In the genomic region with DNA sequence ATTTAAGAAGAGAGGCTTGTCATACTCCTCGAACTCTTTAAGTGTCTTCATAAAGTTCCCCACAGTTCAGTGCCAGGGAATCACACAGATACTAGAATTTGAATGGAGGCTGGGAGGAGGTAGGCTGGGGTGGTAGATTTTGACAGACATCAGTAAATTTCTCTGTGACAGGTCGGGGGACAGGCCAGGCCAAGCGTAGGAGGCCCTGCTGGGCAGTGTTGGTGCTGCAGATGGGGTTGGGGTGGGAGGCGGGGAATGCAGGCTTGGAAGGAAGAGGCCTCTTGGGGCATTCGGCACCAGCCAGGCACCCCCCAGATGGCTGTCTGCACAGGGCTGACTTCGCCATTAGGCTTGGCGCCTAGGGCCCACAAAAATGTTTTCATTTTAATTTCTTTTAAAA, we compare ENCODE assay signal across 12 cellular contexts.
DNase-seq lines count a peak whose midpoint lies in the region; FAIRE-seq and TF ChIP-seq lines count a peak whose summit lies in the region.
"Had no signal": no experiment of that assay in that cellular context is flagged by ENCODE, and none has a peak within 500 bp of the region (broad histone marks: within the 10 kb centered on the region; RNA-seq: fewer than 3 reads in every experiment).

No MANE protein-coding gene starts in this region.

- H3K4me3 Mint-ChIP-seq in HFFc6 = no peak overlapping the region
- H3K4me3 Mint-ChIP-seq: activated T-cell treated with anti-CD3 and anti-CD28 coated beads, Interleukin-2, amount 50 U/mL, for 4 hours; T-helper 17 cell had no signal

- H3K36me3 Mint-ChIP-seq in HFFc6 (ENCODE audit: low read depth) = no peaks in the 10 kb centered on the region

- H3K27ac ChIP-seq in brain microvascular endothelial cell = no peak overlapping the region
- no peak overlapping the region for H3K27ac ChIP-seq in keratinocyte (ENCODE audit: control insufficient read depth, insufficient read depth, low read length)
- peak overlapping the region; percentile 75 for H3K27ac ChIP-seq in substantia nigra (ENCODE audit: low read depth, low read length, poor library complexity, severe bottlenecking)
- H3K27ac ChIP-seq: KMS-11 had no signal

- H3K9me1 ChIP-seq in keratinocyte (ENCODE audit: control insufficient read depth, extremely low read depth, insufficient read depth, low read length) = no peaks in the 10 kb centered on the region

- no peak for TF ChIP-seq POLR2A in erythroblast (IDR thresholded peaks at IDR 0.05; ENCODE audit: low read length)

- H3K4me2 ChIP-seq in keratinocyte (ENCODE audit: control insufficient read depth, extremely low read depth, insufficient read depth, low read depth, low read length) = no peak overlapping the region
- H3K4me2 ChIP-seq: KMS-11 had no signal

- no peaks in the 10 kb centered on the region for H3K9me3 Mint-ChIP-seq in HFFc6
- H3K9me3 Mint-ChIP-seq: activated T-cell treated with anti-CD3 and anti-CD28 coated beads, Interleukin-2, amount 50 U/mL, for 4 hours had no signal

- TF ChIP-seq CTCF in HFFc6 (IDR thresholded peaks at IDR 0.05) = peak; percentile 45
- peak; percentile 52 for TF ChIP-seq CTCF in brain microvascular endothelial cell (IDR thresholded peaks at IDR 0.05; ENCODE audit: low read depth, low read length, missing control alignments)
- peak in 2 of 3 experiments; percentile 16 to 23 for TF ChIP-seq CTCF in keratinocyte (optimal IDR thresholded peaks at IDR 0.05 in 1 of 3, IDR thresholded peaks at IDR 0.05 in 1 of 3, conservative IDR thresholded peaks at IDR 0.05 in 1 of 3; ENCODE audit: extremely low read depth in 1 of 3, insufficient read depth in 2 of 3, low read length in 3 of 3)

- H3K4me1 ChIP-seq in keratinocyte (ENCODE audit: control insufficient read depth, extremely low read depth, insufficient read depth, low read length) = peaks cover 27% of the 10 kb centered on the region

- H4K20me1 ChIP-seq in keratinocyte (ENCODE audit: control insufficient read depth, extremely low read depth, insufficient read depth, low read length) = no peaks in the 10 kb centered on the region

- H3K27me3 ChIP-seq in brain microvascular endothelial cell (replicated peaks) (no peaks in the 10 kb centered on the region), keratinocyte (ENCODE audit: control insufficient read depth, extremely low read depth, insufficient read depth, low read length) (no peaks in the 10 kb centered on the region)

- DNase-seq in HFFc6 (no peak), brain microvascular endothelial cell (no peak), keratinocyte (ENCODE audit: low read depth, low spot score) (no peak), substantia nigra (lab: John Stamatoyannopoulos, UW) (peak in 1 of 49 donors; percentile 17), NCI-H1436 treated with DMSO at 0.1 percent for 48 hours (lab: John Stamatoyannopoulos, UW) (no peak), erythroblast (lab: John Stamatoyannopoulos, UW) (no peak), GM19239 (ENCODE audit: insufficient read length, low spot score) (no peak)
- DNase-seq in stimulated activated CD4-positive, alpha-beta T cell treated with anti-CD3 and anti-CD28 coated beads, Interleukin-4, amount 100 ng/mL, for 24 hours = no peak
- DNase-seq: activated T-cell treated with anti-CD3 and anti-CD28 coated beads, Interleukin-2, amount 50 U/mL, for 4 hours; stimulated activated naive CD8-positive, alpha-beta T cell treated with anti-CD3 and anti-CD28 coated beads, Interleukin-15, Interleukin-2, amounts not matched to agents 100 U/mL and 50 U/mL, for 24 hours; T-helper 17 cell had no signal

- in situ Hi-C loops in brain microvascular endothelial cell (cut with HindIII; ENCODE audit: low pct_ligation_motif_present, low sequenced_read_pairs) = no loop called here

- H3K36me3 ChIP-seq in brain microvascular endothelial cell (replicated peaks) (no peaks in the 10 kb centered on the region), keratinocyte (ENCODE audit: control insufficient read depth in 2 of 2, extremely low read depth in 1 of 2, insufficient read depth in 2 of 2, low read length in 2 of 2) (no peaks in the 10 kb centered on the region)

- H3K79me2 ChIP-seq in keratinocyte (ENCODE audit: control insufficient read depth, insufficient read depth, low read length) = no peaks in the 10 kb centered on the region

- H3K4me3 ChIP-seq in brain microvascular endothelial cell (ENCODE audit: low read depth, low read length) (no peak overlapping the region), keratinocyte (ENCODE audit: control insufficient read depth in 2 of 3, extremely low read depth in 1 of 3, insufficient read depth in 2 of 3, low read depth in 1 of 3, low read length in 3 of 3) (no peak overlapping the region)

- H3K4me1 Mint-ChIP-seq in HFFc6 (ENCODE audit: low read depth) = peaks cover 32% of the 10 kb centered on the region

- FAIRE-seq in keratinocyte (lab: Jason Lieb, UNC) (no peak), GM19239 (lab: Jason Lieb, UNC) (no peak)

- H3K9ac ChIP-seq in keratinocyte (ENCODE audit: control insufficient read depth, extremely low read depth, insufficient read depth, low read length) = no peak overlapping the region
- H3K9ac ChIP-seq: KMS-11 had no signal

- dilution Hi-C loops in keratinocyte (cut with MboI; ENCODE audit: extremely low pct_ligation_motif_present, low sequenced_read_pairs) = no loop called here

- H3K27ac Mint-ChIP-seq in HFFc6 = no peak overlapping the region
- H3K27ac Mint-ChIP-seq: T-helper 17 cell had no signal

- H2AFZ ChIP-seq in keratinocyte (ENCODE audit: control insufficient read depth, low read length) = no peak overlapping the region

- H3K9me3 ChIP-seq in keratinocyte (ENCODE audit: control insufficient read depth, low read depth, low read length) = no peaks in the 10 kb centered on the region

- H3K27me3 Mint-ChIP-seq in HFFc6 (ENCODE audit: insufficient read depth) = peaks cover 14% of the 10 kb centered on the region
- H3K27me3 Mint-ChIP-seq: T-helper 17 cell had no signal
